8 cellular contexts compared by ENCODE assay signal in genomic region chr22:41197046-41197807, GRCh38. TPM values are rescaled to one million over a fixed set of nuclear protein-coding genes. Genes with fewer than 3 reads are reported as not detected.
DNase-seq lines count a peak whose midpoint lies in the region; ATAC-seq and TF ChIP-seq lines count a peak whose summit lies in the region.

No MANE protein-coding gene starts in this region.

- no peaks in the 10 kb centered on the region for H3K36me3 ChIP-seq in right lobe of liver

- H3K4me3 ChIP-seq in AG04450 (ENCODE audit: low read depth, low read length) = peak overlapping the region; percentile 88
- peak overlapping the region; percentile 75 to 86 (median 81) for H3K4me3 ChIP-seq in right lobe of liver

- peak; percentile 63 for ATAC-seq in GM18868 (IDR thresholded peaks at IDR 0.05; ENCODE audit: unreplicated experiment)
- peak; percentile 82 for ATAC-seq in HG03196 (IDR thresholded peaks at IDR 0.05; ENCODE audit: unreplicated experiment)
- peak; percentile 87 to 95 (median 90) for ATAC-seq in right lobe of liver

- CTCF ChIA-PET in AG04450 (lab: Charles Lee) = interaction anchor here (1.5 kb wide), 1 partner anchor 275 kb away, joined by 4 read pairs; no protein-coding TSS in a partner anchor

- H3K27me3 ChIP-seq in AG04450 (ENCODE audit: control insufficient read depth, insufficient read depth, low read length) (peaks cover 9% of the 10 kb centered on the region), right lobe of liver (no peaks in the 10 kb centered on the region)

- DNase-seq in AG04450 (ENCODE audit: low read depth, low spot score) = no peak
- peak; percentile 47 for DNase-seq in NCI-H524 treated with DMSO at 0.1 percent for 48 hours (lab: John Stamatoyannopoulos, UW)
- DNase-seq in activated CD4-positive, alpha-beta T cell treated with anti-CD3 and anti-CD28 coated beads, Interleukin-2, amount 50 U/mL, for 24 hours (ENCODE audit: low read depth in 1 of 2, low spot score in 1 of 2) = peak; percentile 66 to 67
- peak; percentile 79 for DNase-seq in dermis blood vessel endothelial cell
- DNase-seq in right lobe of liver = peak; percentile 90 to 93 (median 92)
- DNase-seq in stimulated activated CD4-positive, alpha-beta T cell treated with anti-CD3 and anti-CD28 coated beads, Interleukin-4, amount 100 ng/mL, for 24 hours = peak; percentile 86

- POLR2A ChIA-PET in AG04450 (lab: Yijun Ruan, JAX) = no interaction called here

- TF ChIP-seq CTCF in AG04450 (IDR thresholded peaks at IDR 0.05; ENCODE audit: low read depth, low read length) = peak; percentile 17; the same call in 1 of the 2 replicates
- TF ChIP-seq CTCF in right lobe of liver (IDR thresholded peaks at IDR 0.05) = peak in 1 of 4 donors; percentile 17

- H3K9me3 ChIP-seq in AG04450 (ENCODE audit: control insufficient read depth, insufficient read depth, low read length) = no peaks in the 10 kb centered on the region; the same call in 1 of the 2 replicates
- no peaks in the 10 kb centered on the region for H3K9me3 ChIP-seq in right lobe of liver

- peaks cover 0 to 27% (median 2%) of the 10 kb centered on the region in 4 donors for H3K4me1 ChIP-seq in right lobe of liver

- intact Hi-C loops in right lobe of liver (cut with DNase I) = no loop called here

- H3K27ac ChIP-seq in AG04450 (ENCODE audit: low read depth, low read length) (no peak overlapping the region), right lobe of liver (peak overlapping the region in 2 of 3 donors; percentile 46 to 82)

- WGBS in right lobe of liver (ENCODE audit: insufficient coverage, low coverage, low lambda C conversion rate, missing lambda C conversion rate) = 0% methylated on average over 12 of the region's 82 CpGs

- TF ChIP-seq POLR2A in right lobe of liver (IDR thresholded peaks at IDR 0.05) = peak; percentile 34

RNA-seq across cellular contexts. Expression of gene L3MBTL2, which starts 7.9 kb away (rescaled TPM):
- polyA plus RNA-seq in AG04450 (2011; rRNA removed) = 19.1 and 19.8 TPM in 2 replicates
- 27.1 and 31.4 TPM in 2 replicates for polyA minus RNA-seq in AG04450 (2011; rRNA and poly(A)+ RNA removed)
- total RNA-seq in dermis blood vessel endothelial cell (27.8 and 33.2 TPM in 2 replicates), right lobe of liver (10 to 100 TPM in 4 of 6 experiments, 1 to 10 TPM in 2; 6.6 to 11.7 (median 10.4) TPM)

RNA-seq across cellular contexts. Expression of gene CHADL, which starts 43.5 kb away (rescaled TPM):
- polyA plus RNA-seq in AG04450 (2011; rRNA removed) = 0.24 and 0.65 TPM in 2 replicates
- 0.22 and 0.23 TPM in 2 replicates for polyA minus RNA-seq in AG04450 (2011; rRNA and poly(A)+ RNA removed)
- total RNA-seq in dermis blood vessel endothelial cell (1.1 and 2.0 TPM in 2 replicates), right lobe of liver (1 to 10 TPM in 3 of 6 experiments, under 1 TPM in 3; 0.75 to 1.5 (median 1.1) TPM)
